Comparison of ENCODE assay signal across 28 cellular contexts in genomic region chr4:87132035-87132434, GRCh38.
"Had no signal": no experiment of that assay in that cellular context is flagged by ENCODE, and none has a peak within 500 bp of the region (broad histone marks: within the 10 kb centered on the region; RNA-seq: fewer than 3 reads in every experiment).

No MANE protein-coding gene starts in this region.

- ATAC-seq: activated naive CD4-positive, alpha-beta T cell treated with anti-CD3 and anti-CD28 coated beads, Interleukin-2, amount 50 U/mL, for 72 hours; activated T-cell treated with anti-CD3 and anti-CD28 coated beads, Interleukin-2, amount 50 U/mL, for 4 hours; activated T-helper 17 cell treated with anti-CD3 and anti-CD28 coated beads, Interleukin-2, amount 50 U/mL, for 72 hours; gastroesophageal sphincter had no signal

- H3K9me3 Mint-ChIP-seq: activated CD4-positive, alpha-beta memory T cell treated with anti-CD3 and anti-CD28 coated beads, Interleukin-2, amount 10 ng/mL, durations not matched to agents 7 days and 5 days; activated CD4-positive, alpha-beta T cell treated with anti-CD3 and anti-CD28 coated beads, Interleukin-2, amount 10 ng/mL, durations not matched to agents 7 days and 5 days; activated naive CD4-positive, alpha-beta T cell treated with anti-CD3 and anti-CD28 coated beads, Interleukin-2, amount 10 ng/mL, durations not matched to agents 7 days and 5 days; activated naive CD4-positive, alpha-beta T cell treated with anti-CD3 and anti-CD28 coated beads, Interleukin-2, amount 50 U/mL, for 72 hours; activated naive CD8-positive, alpha-beta T cell treated with anti-CD3 and anti-CD28 coated beads, Interleukin-2, amount 10 ng/mL, durations not matched to agents 7 days and 5 days; activated T-cell treated with anti-CD3 and anti-CD28 coated beads, Interleukin-2, amount 50 U/mL, for 4 hours; activated T-helper 17 cell treated with anti-CD3 and anti-CD28 coated beads, Interleukin-2, amount 50 U/mL, for 72 hours had no signal

- H3K27me3 Mint-ChIP-seq: activated CD4-positive, alpha-beta memory T cell treated with anti-CD3 and anti-CD28 coated beads, Interleukin-2, amount 10 ng/mL, durations not matched to agents 7 days and 5 days; activated CD4-positive, alpha-beta T cell treated with anti-CD3 and anti-CD28 coated beads, Interleukin-2, amount 10 ng/mL, durations not matched to agents 7 days and 5 days; activated naive CD4-positive, alpha-beta T cell treated with anti-CD3 and anti-CD28 coated beads, Interleukin-2, amount 10 ng/mL, durations not matched to agents 7 days and 5 days; activated naive CD8-positive, alpha-beta T cell treated with anti-CD3 and anti-CD28 coated beads, Interleukin-2, amount 10 ng/mL, durations not matched to agents 7 days and 5 days; activated T-helper 17 cell treated with anti-CD3 and anti-CD28 coated beads, Interleukin-2, amount 50 U/mL, for 72 hours had no signal

- DNase-seq: activated CD4-positive, alpha-beta memory T cell treated with anti-CD3 and anti-CD28 coated beads, Interleukin-2, amount 10 ng/mL, durations not matched to agents 7 days and 5 days; activated CD4-positive, alpha-beta T cell treated with anti-CD3 and anti-CD28 coated beads for 1 hour; activated CD4-positive, alpha-beta T cell treated with anti-CD3 and anti-CD28 coated beads for 4 hours; activated CD4-positive, alpha-beta T cell treated with anti-CD3 and anti-CD28 coated beads, Interleukin-2, amount 10 ng/mL, durations not matched to agents 7 days and 5 days; activated CD4-positive, alpha-beta T cell treated with anti-CD3 and anti-CD28 coated beads, Interleukin-2, amount 50 U/mL, for 4 hours; activated CD4-positive, CD25-positive, alpha-beta regulatory T cell; activated CD8-positive, alpha-beta memory T cell treated with anti-CD3 and anti-CD28 coated beads for 24 hours; activated effector memory CD4-positive, alpha-beta T cell treated with Interleukin-2 at 50 U/mL for 16 hours; activated gamma-delta T cell treated with Interleukin-2 at 50 U/mL for 16 hours; activated naive CD4-positive, alpha-beta T cell treated with anti-CD3 and anti-CD28 coated beads, Interleukin-2, amount 10 ng/mL, durations not matched to agents 7 days and 5 days; activated naive CD8-positive, alpha-beta T cell treated with anti-CD3 and anti-CD28 coated beads, Interleukin-2, amount 10 ng/mL, durations not matched to agents 7 days and 5 days; activated T-cell treated with anti-CD3 and anti-CD28 coated beads, Interleukin-2, amount 50 U/mL, for 4 hours; central memory CD4-positive, alpha-beta T cell; cerebellar nuclear complex; colonic mucosa; effector CD8-positive, alpha-beta T cell; esophagus squamous epithelium; foreskin melanocyte; hippocampal formation; T-helper 1 cell; T-helper 2 cell had no signal

- H3K27ac ChIP-seq: ascending aorta, colonic mucosa, epithelial cell of prostate, esophagus squamous epithelium, gastroesophageal sphincter had no signal

- H3K4me3 Mint-ChIP-seq: activated CD4-positive, alpha-beta memory T cell treated with anti-CD3 and anti-CD28 coated beads, Interleukin-2, amount 10 ng/mL, durations not matched to agents 7 days and 5 days; activated CD4-positive, alpha-beta T cell treated with anti-CD3 and anti-CD28 coated beads, Interleukin-2, amount 10 ng/mL, durations not matched to agents 7 days and 5 days; activated naive CD4-positive, alpha-beta T cell treated with anti-CD3 and anti-CD28 coated beads, Interleukin-2, amount 10 ng/mL, durations not matched to agents 7 days and 5 days; activated naive CD8-positive, alpha-beta T cell treated with anti-CD3 and anti-CD28 coated beads, Interleukin-2, amount 10 ng/mL, durations not matched to agents 7 days and 5 days; activated T-cell treated with anti-CD3 and anti-CD28 coated beads, Interleukin-2, amount 50 U/mL, for 4 hours; activated T-helper 17 cell treated with anti-CD3 and anti-CD28 coated beads, Interleukin-2, amount 50 U/mL, for 72 hours had no signal

- H3K4me3 ChIP-seq: ascending aorta, colonic mucosa, esophagus squamous epithelium, gastroesophageal sphincter had no signal

- H3K4me1 Mint-ChIP-seq: activated CD4-positive, alpha-beta memory T cell treated with anti-CD3 and anti-CD28 coated beads, Interleukin-2, amount 10 ng/mL, durations not matched to agents 7 days and 5 days; activated CD4-positive, alpha-beta T cell treated with anti-CD3 and anti-CD28 coated beads, Interleukin-2, amount 10 ng/mL, durations not matched to agents 7 days and 5 days; activated naive CD4-positive, alpha-beta T cell treated with anti-CD3 and anti-CD28 coated beads, Interleukin-2, amount 10 ng/mL, durations not matched to agents 7 days and 5 days had no signal

- H3K4me1 ChIP-seq: ascending aorta, colonic mucosa, esophagus squamous epithelium, gastroesophageal sphincter had no signal

- H3K27me3 ChIP-seq: ascending aorta, colonic mucosa, esophagus squamous epithelium, gastroesophageal sphincter had no signal

- FAIRE-seq: endometrium, endothelial cell of umbilical vein had no signal

- H3K9me3 ChIP-seq: ascending aorta, colonic mucosa, esophagus squamous epithelium, gastroesophageal sphincter had no signal

- H3K27ac Mint-ChIP-seq: activated CD4-positive, alpha-beta memory T cell treated with anti-CD3 and anti-CD28 coated beads, Interleukin-2, amount 10 ng/mL, durations not matched to agents 7 days and 5 days; activated CD4-positive, alpha-beta T cell treated with anti-CD3 and anti-CD28 coated beads, Interleukin-2, amount 10 ng/mL, durations not matched to agents 7 days and 5 days; activated naive CD4-positive, alpha-beta T cell treated with anti-CD3 and anti-CD28 coated beads, Interleukin-2, amount 10 ng/mL, durations not matched to agents 7 days and 5 days; activated naive CD8-positive, alpha-beta T cell treated with anti-CD3 and anti-CD28 coated beads, Interleukin-2, amount 10 ng/mL, durations not matched to agents 7 days and 5 days; activated T-helper 17 cell treated with anti-CD3 and anti-CD28 coated beads, Interleukin-2, amount 50 U/mL, for 72 hours had no signal
